In genomic region chr17:70096861-70097260, GRCh38 we compare ENCODE assay signal across 19 cellular contexts. TPM values are rescaled to one million over a fixed set of nuclear protein-coding genes. Genes with fewer than 3 reads are reported as not detected.
DNase-seq lines count a peak whose midpoint lies in the region; ATAC-seq, FAIRE-seq and TF ChIP-seq lines count a peak whose summit lies in the region.
"Had no signal": no experiment of that assay in that cellular context is flagged by ENCODE, and none has a peak within 500 bp of the region (broad histone marks: within the 10 kb centered on the region; RNA-seq: fewer than 3 reads in every experiment).

No MANE protein-coding gene starts in this region.

- no peaks in the 10 kb centered on the region for H3K9me1 ChIP-seq in IMR-90 (ENCODE audit: insufficient read depth, low read length)

- peaks cover 8% of the 10 kb centered on the region for H3K27me3 Mint-ChIP-seq in activated CD4-positive, alpha-beta memory T cell treated with anti-CD3 and anti-CD28 coated beads, Interleukin-2, amount 10 ng/mL, durations not matched to agents 7 days and 5 days
- H3K27me3 Mint-ChIP-seq: CD4-positive, CD25-positive, alpha-beta regulatory T cell; CD8-positive, alpha-beta memory T cell had no signal

- H2BK5ac ChIP-seq in IMR-90 (ENCODE audit: low read depth, low read length, poor library complexity, severe bottlenecking), result no peak overlapping the region

- H3K18ac ChIP-seq in IMR-90 (ENCODE audit: low read depth, low read length), result no peak overlapping the region

- dilution Hi-C loops in IMR-90 (cut with HindIII; ENCODE audit: low sequenced_read_pairs, unreplicated experiment), result no loop called here

- no peak overlapping the region for H4K91ac ChIP-seq in IMR-90 (ENCODE audit: insufficient read depth, low read depth, low read length)

- peak overlapping the region; percentile 44; the same call in 1 of the 2 replicates for H3K27ac ChIP-seq in IMR-90 (ENCODE audit: insufficient read depth, low read length)
- H3K27ac ChIP-seq: HL-60 had no signal

- no peaks in the 10 kb centered on the region; the same call in 1 of the 2 replicates for H3K4me1 ChIP-seq in IMR-90 (ENCODE audit: control insufficient read depth, insufficient read depth, low read length)
- H3K4me1 ChIP-seq: BE2C had no signal

- DNase-seq in IMR-90, result no peak
- DNase-seq in amniotic epithelial cell (ENCODE audit: low read depth), result peak; percentile 47
- peak; percentile 6 for DNase-seq in fibroblast of pulmonary artery (ENCODE audit: low read depth)
- no peak for DNase-seq in activated CD4-positive, alpha-beta memory T cell treated with anti-CD3 and anti-CD28 coated beads, Interleukin-2, amount 10 ng/mL, durations not matched to agents 7 days and 5 days
- no peak for DNase-seq in GM19239 (ENCODE audit: insufficient read length, low spot score)
- DNase-seq: BE2C; C1 segment of cervical spinal cord; CD4-positive, CD25-positive, alpha-beta regulatory T cell; CD8-positive, alpha-beta memory T cell; COR-L47; HCEC 1CT had no signal

- H4K5ac ChIP-seq in IMR-90 (ENCODE audit: low read depth, low read length), result no peak overlapping the region

- H3K23ac ChIP-seq in IMR-90 (ENCODE audit: low read depth, low read length), result no peak overlapping the region

- TF ChIP-seq CTCF in IMR-90 (conservative IDR thresholded peaks at IDR 0.05; ENCODE audit: low read depth, low read length), result no peak
- TF ChIP-seq CTCF in fibroblast of pulmonary artery (IDR thresholded peaks at IDR 0.05; ENCODE audit: low read length, missing control alignments), result no peak

- POLR2A ChIA-PET in IMR-90 (lab: Charles Lee; ENCODE audit: unreplicated experiment), result no interaction called here
- POLR2A ChIA-PET in activated CD4-positive, alpha-beta memory T cell treated with anti-CD3 and anti-CD28 coated beads, Interleukin-2, amount 10 ng/mL, durations not matched to agents 7 days and 5 days (lab: Charles Lee), result no interaction called here

- no peak for TF ChIP-seq RAD21 in IMR-90 (IDR thresholded peaks at IDR 0.05; ENCODE audit: low read length)

- no peak overlapping the region for H3K14ac ChIP-seq in IMR-90 (replicated peaks; ENCODE audit: low read depth, low read length)

- H3K4ac ChIP-seq in IMR-90 (ENCODE audit: low read depth, low read length), result no peak overlapping the region

- H2AFZ ChIP-seq in IMR-90 (replicated peaks; ENCODE audit: low read length, poor library complexity), result no peak overlapping the region
- H2AFZ ChIP-seq: GM23338 had no signal

- H3K4me3 ChIP-seq in IMR-90 (ENCODE audit: insufficient read depth, low read depth, low read length) (no peak overlapping the region), fibroblast of pulmonary artery (replicated peaks; ENCODE audit: low read depth, low read length) (no peak overlapping the region)
- H3K4me3 ChIP-seq: GM23338 had no signal

- WGBS in IMR-90 (ENCODE audit: extremely low coverage in 2 of 2, insufficient read length in 1 of 2), 2 experiments, result no CpG with 5 or more reads among the region's 8 CpGs

- CTCF ChIA-PET in IMR-90 (lab: Yijun Ruan, JAX), result interaction anchor here (1.0 kb wide), 1 partner anchor 12 kb away, joined by 3 read pairs; no protein-coding TSS in a partner anchor
- CTCF ChIA-PET in activated CD4-positive, alpha-beta memory T cell treated with anti-CD3 and anti-CD28 coated beads, Interleukin-2, amount 10 ng/mL, durations not matched to agents 7 days and 5 days (lab: Charles Lee), result no interaction called here

- intact Hi-C loops in IMR-90 (cut with micrococcal nuclease), result no loop called here

- no peaks in the 10 kb centered on the region for H3K9me3 ChIP-seq in IMR-90 (ENCODE audit: control insufficient read depth, insufficient read depth, low read length)
- H3K9me3 ChIP-seq: BE2C had no signal

- H3K27ac Mint-ChIP-seq in activated CD4-positive, alpha-beta memory T cell treated with anti-CD3 and anti-CD28 coated beads, Interleukin-2, amount 10 ng/mL, durations not matched to agents 7 days and 5 days, result no peak overlapping the region
- H3K27ac Mint-ChIP-seq: CD4-positive, CD25-positive, alpha-beta regulatory T cell; CD8-positive, alpha-beta memory T cell; GM23338 had no signal

- H3K9me3 Mint-ChIP-seq in activated CD4-positive, alpha-beta memory T cell treated with anti-CD3 and anti-CD28 coated beads, Interleukin-2, amount 10 ng/mL, durations not matched to agents 7 days and 5 days, result no peaks in the 10 kb centered on the region
- H3K9me3 Mint-ChIP-seq: CD8-positive, alpha-beta memory T cell; GM23338 had no signal

- H3K4me2 ChIP-seq in IMR-90 (ENCODE audit: low read depth, low read length), result no peak overlapping the region
- H3K4me2 ChIP-seq: GM23338 had no signal

- H3K56ac ChIP-seq in IMR-90 (ENCODE audit: extremely low read depth, insufficient read depth, low read length), result no peak overlapping the region

- H3K27me3 ChIP-seq in IMR-90 (ENCODE audit: control insufficient read depth, insufficient read depth, low read length), result no peaks in the 10 kb centered on the region

- no peaks in the 10 kb centered on the region for H4K20me1 ChIP-seq in IMR-90 (ENCODE audit: insufficient read depth, low read length)

- FAIRE-seq in GM19239 (lab: Jason Lieb, UNC), result no peak
- FAIRE-seq: D721Med, GM12891, H54, HepG2, HTR-8/SVneo had no signal

- H3K4me1 Mint-ChIP-seq in activated CD4-positive, alpha-beta memory T cell treated with anti-CD3 and anti-CD28 coated beads, Interleukin-2, amount 10 ng/mL, durations not matched to agents 7 days and 5 days, result no peaks in the 10 kb centered on the region
- H3K4me1 Mint-ChIP-seq: CD4-positive, CD25-positive, alpha-beta regulatory T cell; CD8-positive, alpha-beta memory T cell; GM23338 had no signal

- H2BK120ac ChIP-seq in IMR-90 (ENCODE audit: low read depth, low read length), result no peak overlapping the region

- no peak overlapping the region for H2AK5ac ChIP-seq in IMR-90 (ENCODE audit: low read depth, low read length)

- in situ Hi-C loops in IMR-90 (cut with MboI; ENCODE audit: low sequenced_read_pairs), result no loop called here

- no peak overlapping the region for H2BK20ac ChIP-seq in IMR-90 (ENCODE audit: low read depth, low read length)

- H3K9ac ChIP-seq in IMR-90 (ENCODE audit: low read depth, low read length), result no peak overlapping the region

- ATAC-seq in IMR-90 (ENCODE audit: low read depth) (no peak), GM21717 (IDR thresholded peaks at IDR 0.05; ENCODE audit: unreplicated experiment) (no peak)
- ATAC-seq: GM23338, HepG2 had no signal

- BruUV-seq in IMR-90 (replicated peaks; lab: Mats Ljungman, UMichigan), result no TSS peak

- no peak overlapping the region for H4K8ac ChIP-seq in IMR-90 (ENCODE audit: low read depth in 2 of 2, low read length in 2 of 2)

- no peak overlapping the region for H2AK9ac ChIP-seq in IMR-90 (replicated peaks; ENCODE audit: low read depth, low read length, poor library complexity)

- no peaks in the 10 kb centered on the region for H3K79me1 ChIP-seq in IMR-90 (ENCODE audit: low read depth in 1 of 2, low read length in 2 of 2)

- no peaks in the 10 kb centered on the region for H3K36me3 Mint-ChIP-seq in activated CD4-positive, alpha-beta memory T cell treated with anti-CD3 and anti-CD28 coated beads, Interleukin-2, amount 10 ng/mL, durations not matched to agents 7 days and 5 days (ENCODE audit: low read depth)
- H3K36me3 Mint-ChIP-seq: CD4-positive, CD25-positive, alpha-beta regulatory T cell; CD8-positive, alpha-beta memory T cell had no signal

- no peak overlapping the region for H3K4me3 Mint-ChIP-seq in activated CD4-positive, alpha-beta memory T cell treated with anti-CD3 and anti-CD28 coated beads, Interleukin-2, amount 10 ng/mL, durations not matched to agents 7 days and 5 days
- H3K4me3 Mint-ChIP-seq: CD4-positive, CD25-positive, alpha-beta regulatory T cell; CD8-positive, alpha-beta memory T cell; GM23338 had no signal

- no peaks in the 10 kb centered on the region for H3K36me3 ChIP-seq in IMR-90 (ENCODE audit: control insufficient read depth, insufficient read depth, low read length)
- H3K36me3 ChIP-seq: BE2C had no signal

- no peak for TF ChIP-seq POLR2A in IMR-90 (IDR thresholded peaks at IDR 0.05; ENCODE audit: low read depth, low read length)

- no peak overlapping the region for H2BK15ac ChIP-seq in IMR-90 (ENCODE audit: low read depth, low read length)

TF ChIP-seq in IMR-90, 13 proteins besides CTCF, POLR2A, EP300 and RAD21:
- TF ChIP-seq CEBPB (IDR thresholded peaks at IDR 0.05; ENCODE audit: low read depth, low read length) (0 out of 2 replicates have a peak, but pooled peaks have one; percentile 10), MAZ (IDR thresholded peaks at IDR 0.05; ENCODE audit: borderline replicate concordance, low read depth, low read length) (no peak)

RNA-seq across cellular contexts. Expression of gene KCNJ16, which starts 21.8 kb away (rescaled TPM):
- total RNA-seq in IMR-90 (2012; rRNA removed), result not detected in 2 replicates
- not detected in 2 replicates for polyA plus RNA-seq in IMR-90 (2012; rRNA removed)
- not detected in 2 replicates for polyA plus RNA-seq in IMR-90 (2012; cell fraction: cytosol; rRNA removed)
- polyA plus RNA-seq in IMR-90 (2012; cell fraction: nucleus; rRNA removed; ENCODE audit: low replicate concordance), result 0.01 TPM in 1 of 2 replicates, not detected in the other
- total RNA-seq in activated CD4-positive, alpha-beta memory T cell treated with anti-CD3 and anti-CD28 coated beads, Interleukin-2, amount 10 ng/mL, durations not matched to agents 7 days and 5 days, result not detected
- total RNA-seq: CD4-positive, CD25-positive, alpha-beta regulatory T cell; CD8-positive, alpha-beta memory T cell; GM23338; HepG2 had no signal
- polyA plus RNA-seq: CD4-positive, CD25-positive, alpha-beta regulatory T cell; CD8-positive, alpha-beta memory T cell; GM23338; HepG2 had no signal

Comparison
In these comparisons a context has a peak if more than half of its experiments do, and no peak if none do; other contexts are left out.
1. DNase-seq: peak in amniotic epithelial cell (single experiment) and fibroblast of pulmonary artery (single experiment); none in IMR-90 (single experiment), activated CD4-positive, alpha-beta memory T cell treated with anti-CD3 and anti-CD28 coated beads, Interleukin-2, amount 10 ng/mL, durations not matched to agents 7 days and 5 days (single experiment) and GM19239 (single experiment).